8 cellular contexts compared by ENCODE assay signal in the genomic region with DNA sequence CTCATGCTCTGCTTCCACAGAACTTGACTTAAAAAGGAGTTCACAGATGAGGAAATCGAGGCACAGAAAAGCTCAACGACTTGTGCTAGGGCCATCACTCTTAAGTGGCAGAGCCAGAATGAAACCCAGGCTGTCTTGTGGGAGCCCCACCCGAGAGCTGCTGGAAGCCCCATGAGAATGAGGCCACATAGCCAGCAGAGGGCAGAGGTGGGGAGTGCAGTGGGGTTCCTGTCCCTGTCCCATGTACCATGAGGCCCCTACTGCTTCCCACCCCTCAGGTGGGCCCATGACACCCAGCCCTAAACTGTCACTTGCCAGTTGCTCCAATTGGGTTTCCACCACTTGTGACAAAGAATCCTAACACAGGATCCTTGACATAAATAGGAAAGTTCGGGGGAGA.
DNase-seq lines count a peak whose midpoint lies in the region; ATAC-seq and TF ChIP-seq lines count a peak whose summit lies in the region.

No MANE protein-coding gene starts in this region.

- H3K4me1 Mint-ChIP-seq in natural killer cell = no peaks in the 10 kb centered on the region

- no peak overlapping the region for H3K4me3 Mint-ChIP-seq in natural killer cell

- H3K9me3 Mint-ChIP-seq in natural killer cell = no peaks in the 10 kb centered on the region

- peak; percentile 60 for ATAC-seq in Right ventricle myocardium inferior
- ATAC-seq in natural killer cell = peak; percentile 46 to 75 (median 72)
- no peak for ATAC-seq in GM21723 (IDR thresholded peaks at IDR 0.05; ENCODE audit: unreplicated experiment)

- TF ChIP-seq CTCF in right atrium auricular region (IDR thresholded peaks at IDR 0.05) (peak in 1 of 2 donors; percentile 48), choroid plexus epithelial cell (conservative IDR thresholded peaks at IDR 0.05; ENCODE audit: low read depth, low read length) (peak; percentile 52), natural killer cell (IDR thresholded peaks at IDR 0.05) (peak; percentile 19)

- H3K36me3 ChIP-seq in right atrium auricular region = no peaks in the 10 kb centered on the region

- no peaks in the 10 kb centered on the region for H3K9me3 ChIP-seq in right atrium auricular region

- H3K4me1 ChIP-seq in right atrium auricular region = no peaks in the 10 kb centered on the region

- DNase-seq in Right ventricle myocardium inferior (ENCODE audit: missing footprints) = peak; percentile 63
- no peak for DNase-seq in right atrium auricular region (ENCODE audit: low spot score)
- DNase-seq in T follicular helper cell (ENCODE audit: low read depth) = peak; percentile 19
- DNase-seq in choroid plexus epithelial cell (ENCODE audit: low read depth) = peak; percentile 26
- DNase-seq in natural killer cell = peak; percentile 24
- no peak for DNase-seq in cerebellar cortex (ENCODE audit: low spot score)
- DNase-seq in cortex of kidney (lab: John Stamatoyannopoulos, UW) = no peak

- no peaks in the 10 kb centered on the region for H3K36me3 Mint-ChIP-seq in natural killer cell

- no peak overlapping the region for H3K27ac ChIP-seq in right atrium auricular region

- H3K27ac Mint-ChIP-seq in natural killer cell = no peak overlapping the region

- no peaks in the 10 kb centered on the region for H3K27me3 ChIP-seq in right atrium auricular region

- peaks cover 10 to 43% of the 10 kb centered on the region in 2 donors for H3K27me3 Mint-ChIP-seq in natural killer cell (ENCODE audit: low read depth in 2 of 2)

- intact Hi-C loops in Right ventricle myocardium inferior (cut with DNase I) = loop anchor here (2.0 to 5.0 kb wide), 2 partner anchors 172 to 498 kb away; no protein-coding TSS in a partner anchor
- intact Hi-C loops in natural killer cell (cut with micrococcal nuclease) = loop anchor here (1.0 kb wide), 1 partner anchor 181 kb away; no protein-coding TSS in a partner anchor

- H3K4me3 ChIP-seq in right atrium auricular region (no peak overlapping the region), choroid plexus epithelial cell (ENCODE audit: low read depth, low read length) (no peak overlapping the region)

Comparison
In these comparisons a context has a peak if more than half of its experiments do, and no peak if none do; other contexts are left out.
1. DNase-seq: peak in Right ventricle myocardium inferior (single experiment), T follicular helper cell (single experiment), choroid plexus epithelial cell (single experiment) and natural killer cell (single experiment); none in right atrium auricular region (single experiment), cerebellar cortex (single experiment) and cortex of kidney (single experiment).